ENCODE assay signal across 34 cellular contexts in the genomic region with DNA sequence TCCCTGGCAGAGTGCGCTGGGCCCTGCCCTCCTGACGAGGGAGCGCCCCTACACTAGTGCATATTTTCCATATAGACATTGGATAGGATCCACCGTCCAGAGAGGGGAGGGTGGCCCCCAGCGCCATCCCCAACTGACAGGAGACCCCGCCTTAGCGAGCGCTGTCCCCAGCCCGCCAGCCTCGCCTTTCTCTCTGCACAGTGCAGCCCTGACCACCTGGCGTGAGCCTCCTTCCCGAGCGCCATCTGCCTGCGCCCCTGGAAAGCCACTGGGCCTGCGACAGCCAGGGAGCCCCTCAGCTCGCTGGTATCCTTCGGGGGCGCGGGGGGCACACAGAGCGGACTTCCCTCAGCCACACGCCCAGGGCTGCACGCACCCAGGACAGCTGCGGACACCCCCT. TPM values are rescaled to one million over a fixed set of nuclear protein-coding genes. Genes with fewer than 3 reads are reported as not detected.
"Had no signal": no experiment of that assay in that cellular context is flagged by ENCODE, and none has a peak within 500 bp of the region (broad histone marks: within the 10 kb centered on the region; RNA-seq: fewer than 3 reads in every experiment).

No MANE protein-coding gene starts in this region.

- DNase-seq: activated CD4-positive, alpha-beta memory T cell treated with anti-CD3 and anti-CD28 coated beads for 36 hours; activated CD4-positive, alpha-beta T cell treated with anti-CD3 and anti-CD28 coated beads for 36 hours; activated CD4-positive, alpha-beta T cell treated with anti-CD3 and anti-CD28 coated beads, Interleukin-2, amount 10 ng/mL, durations not matched to agents 24 days and 14 days; activated CD4-positive, CD25-positive, alpha-beta regulatory T cell; activated CD4-positive, CD25-positive, alpha-beta regulatory T cell treated with anti-CD3 and anti-CD28 coated beads, Interleukin-2, amount 50 U/mL, for 72 hours; activated CD8-positive, alpha-beta T cell treated with anti-CD3 and anti-CD28 coated beads, Interleukin-2, amount 10 ng/mL, durations not matched to agents 7 days and 5 days; activated effector memory CD4-positive, alpha-beta T cell treated with Interleukin-2 at 50 U/mL for 16 hours; activated gamma-delta T cell treated with Interleukin-2 at 50 U/mL for 16 hours; activated naive CD4-positive, alpha-beta T cell treated with anti-CD3 and anti-CD28 coated beads, Interleukin-2, amount 50 U/mL, for 16 hours; activated naive CD4-positive, alpha-beta T cell treated with Interleukin-2 at 50 U/mL for 16 hours; activated T-cell treated with anti-CD3 and anti-CD28 coated beads, Interleukin-2, amount 50 U/mL, for 4 hours; amniotic stem cell; anterior cingulate cortex; brain microvascular endothelial cell; dorsolateral prefrontal cortex; effector memory CD4-positive, alpha-beta T cell; endodermal cell; foreskin keratinocyte; gastrocnemius medialis; glutamatergic neuron; SW 1271; T-cell; T1000 had no signal

- H3K4me3 Mint-ChIP-seq: activated CD4-positive, alpha-beta memory T cell treated with anti-CD3 and anti-CD28 coated beads for 36 hours; activated CD4-positive, alpha-beta T cell treated with anti-CD3 and anti-CD28 coated beads for 36 hours; activated CD4-positive, alpha-beta T cell treated with anti-CD3 and anti-CD28 coated beads, Interleukin-2, amount 10 ng/mL, durations not matched to agents 24 days and 14 days; activated CD8-positive, alpha-beta T cell treated with anti-CD3 and anti-CD28 coated beads, Interleukin-2, amount 10 ng/mL, durations not matched to agents 7 days and 5 days; activated naive CD8-positive, alpha-beta T cell; activated T-cell treated with anti-CD3 and anti-CD28 coated beads, Interleukin-2, amount 50 U/mL, for 4 hours; activated T-helper 17 cell treated with anti-CD3 and anti-CD28 coated beads, Interleukin-2, amount 50 U/mL, for 72 hours; central memory CD8-positive, alpha-beta T cell; dendritic cell treated with granulocyte-macrophage colony-stimulating factor and Interleukin-4, amounts not matched to agents 40 ng/mL and 50 ng/mL, for 4 days; endodermal cell; T-cell; T-helper 1 cell treated with Interleukin-12 subunit alpha and Interleukin-12 subunit beta and Interleukin-4 antibody, amounts not matched to agents 30 μg/mL and 1 μg/mL, for 36 hours; T-helper 2 cell treated with Interferon-gamma antibody and Interleukin-4, amounts not matched to agents 5 μg/mL and 100 μg/mL, for 36 hours had no signal

- H3K27ac ChIP-seq: brain microvascular endothelial cell, coronary artery, dorsolateral prefrontal cortex, esophagus muscularis mucosa, foreskin keratinocyte, gastrocnemius medialis had no signal

- ATAC-seq: activated CD4-positive, alpha-beta T cell treated with anti-CD3 and anti-CD28 coated beads for 36 hours; activated CD8-positive, alpha-beta T cell treated with anti-CD3 and anti-CD28 coated beads, Interleukin-2, amount 10 ng/mL, durations not matched to agents 7 days and 5 days; activated T-cell treated with anti-CD3 and anti-CD28 coated beads, Interleukin-2, amount 50 U/mL, for 4 hours; activated T-helper 17 cell treated with anti-CD3 and anti-CD28 coated beads, Interleukin-2, amount 50 U/mL, for 72 hours; foreskin keratinocyte; gastrocnemius medialis; T-cell had no signal

- H3K4me1 Mint-ChIP-seq: activated CD4-positive, alpha-beta T cell treated with anti-CD3 and anti-CD28 coated beads for 36 hours; activated T-helper 17 cell treated with anti-CD3 and anti-CD28 coated beads, Interleukin-2, amount 50 U/mL, for 72 hours; central memory CD8-positive, alpha-beta T cell; endodermal cell; T-cell had no signal

- H3K9me3 ChIP-seq: esophagus muscularis mucosa, gastrocnemius medialis had no signal

- H3K27me3 ChIP-seq: brain microvascular endothelial cell, foreskin keratinocyte, gastrocnemius medialis had no signal

- H3K4me3 ChIP-seq: coronary artery, dorsolateral prefrontal cortex, esophagus muscularis mucosa, gastrocnemius medialis had no signal

- H3K9me3 Mint-ChIP-seq: activated CD4-positive, alpha-beta memory T cell treated with anti-CD3 and anti-CD28 coated beads for 36 hours; activated CD4-positive, alpha-beta T cell treated with anti-CD3 and anti-CD28 coated beads, Interleukin-2, amount 10 ng/mL, durations not matched to agents 24 days and 14 days; activated T-cell treated with anti-CD3 and anti-CD28 coated beads, Interleukin-2, amount 50 U/mL, for 4 hours; activated T-helper 17 cell treated with anti-CD3 and anti-CD28 coated beads, Interleukin-2, amount 50 U/mL, for 72 hours; central memory CD8-positive, alpha-beta T cell; dendritic cell treated with granulocyte-macrophage colony-stimulating factor and Interleukin-4, amounts not matched to agents 40 ng/mL and 50 ng/mL, for 4 days; T-cell; T-helper 1 cell treated with Interleukin-12 subunit alpha and Interleukin-12 subunit beta and Interleukin-4 antibody, amounts not matched to agents 30 μg/mL and 1 μg/mL, for 36 hours; T-helper 2 cell treated with Interferon-gamma antibody and Interleukin-4, amounts not matched to agents 5 μg/mL and 100 μg/mL, for 36 hours had no signal

- H3K36me3 ChIP-seq: brain microvascular endothelial cell, esophagus muscularis mucosa, gastrocnemius medialis had no signal

- H3K27ac Mint-ChIP-seq: activated CD4-positive, alpha-beta memory T cell treated with anti-CD3 and anti-CD28 coated beads for 36 hours; activated CD4-positive, alpha-beta T cell treated with anti-CD3 and anti-CD28 coated beads for 36 hours; activated CD4-positive, alpha-beta T cell treated with anti-CD3 and anti-CD28 coated beads, Interleukin-2, amount 10 ng/mL, durations not matched to agents 24 days and 14 days; activated CD8-positive, alpha-beta T cell treated with anti-CD3 and anti-CD28 coated beads, Interleukin-2, amount 10 ng/mL, durations not matched to agents 7 days and 5 days; activated naive CD8-positive, alpha-beta T cell; activated T-helper 17 cell treated with anti-CD3 and anti-CD28 coated beads, Interleukin-2, amount 50 U/mL, for 72 hours; dendritic cell treated with granulocyte-macrophage colony-stimulating factor and Interleukin-4, amounts not matched to agents 40 ng/mL and 50 ng/mL, for 4 days; endodermal cell; T-cell; T-helper 1 cell treated with Interleukin-12 subunit alpha and Interleukin-12 subunit beta and Interleukin-4 antibody, amounts not matched to agents 30 μg/mL and 1 μg/mL, for 36 hours; T-helper 2 cell treated with Interferon-gamma antibody and Interleukin-4, amounts not matched to agents 5 μg/mL and 100 μg/mL, for 36 hours had no signal

- H3K27me3 Mint-ChIP-seq: activated CD4-positive, alpha-beta T cell treated with anti-CD3 and anti-CD28 coated beads for 36 hours; activated CD4-positive, alpha-beta T cell treated with anti-CD3 and anti-CD28 coated beads, Interleukin-2, amount 10 ng/mL, durations not matched to agents 24 days and 14 days; activated naive CD8-positive, alpha-beta T cell; central memory CD8-positive, alpha-beta T cell had no signal

- H3K4me1 ChIP-seq: esophagus muscularis mucosa, foreskin keratinocyte, gastrocnemius medialis had no signal

RNA-seq across cellular contexts. Expression of a gene that starts 42.1 kb away (rescaled TPM):
- total RNA-seq: astrocyte, cardiac septum, epithelial cell of proximal tubule, esophagus muscularis mucosa, gastrocnemius medialis, T-cell had no signal
